8 cellular contexts compared by ENCODE assay signal in the genomic region with DNA sequence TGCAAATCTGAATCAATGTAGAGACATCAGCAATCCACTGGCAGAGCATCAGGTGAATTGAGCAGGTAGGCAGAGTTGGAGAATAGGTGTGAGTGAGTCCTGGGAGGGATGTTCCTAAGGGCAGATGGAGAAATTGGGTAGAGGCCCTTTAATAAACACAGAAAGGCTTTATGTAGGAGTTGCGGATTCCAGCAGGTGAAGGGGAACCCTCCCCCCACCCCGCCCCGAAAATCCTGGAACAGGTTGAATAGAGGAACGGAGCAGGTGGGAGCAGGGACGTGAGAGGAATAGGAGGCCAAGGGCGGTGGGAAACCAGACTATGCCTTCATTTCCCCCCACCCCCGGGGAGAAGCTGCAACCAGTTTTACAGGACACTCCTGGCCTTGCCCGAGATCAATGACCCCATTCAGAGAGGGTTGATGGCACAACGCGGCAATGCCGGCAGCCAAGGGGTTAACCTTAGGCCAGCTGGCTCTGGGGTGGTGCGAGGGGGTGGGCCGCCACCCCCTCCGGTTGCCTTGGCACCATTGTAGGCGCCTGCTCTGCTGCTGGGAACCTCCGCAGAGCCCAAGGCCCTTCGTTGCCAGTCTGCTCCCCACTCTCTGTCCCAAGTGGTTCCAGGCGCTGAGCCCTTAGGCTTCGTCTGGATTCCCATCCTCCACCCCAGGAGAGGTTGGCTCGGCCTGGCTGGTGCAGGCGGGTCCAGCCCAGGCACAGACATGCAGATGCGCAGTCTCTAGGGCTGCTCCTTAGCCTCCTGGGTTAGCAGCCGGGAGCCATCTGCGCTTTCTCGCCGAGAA. TPM values are rescaled to one million over a fixed set of nuclear protein-coding genes. Genes with fewer than 3 reads are reported as not detected.
DNase-seq lines count a peak whose midpoint lies in the region; ATAC-seq and TF ChIP-seq lines count a peak whose summit lies in the region.

No MANE protein-coding gene starts in this region.

- TF ChIP-seq EP300 in transverse colon (IDR thresholded peaks at IDR 0.05; ENCODE audit: low read depth) = no peak

- peaks cover 11% of the 10 kb centered on the region for H3K4me1 Mint-ChIP-seq in activated T-cell treated with anti-CD3 and anti-CD28 coated beads, Interleukin-2, amount 50 U/mL, for 24 hours (ENCODE audit: low read depth)
- peaks cover 8 to 17% of the 10 kb centered on the region in 2 donors for H3K4me1 Mint-ChIP-seq in effector memory CD8-positive, alpha-beta T cell (ENCODE audit: low read depth in 2 of 2)

- H3K9me3 Mint-ChIP-seq in activated T-cell treated with anti-CD3 and anti-CD28 coated beads, Interleukin-2, amount 50 U/mL, for 24 hours = no peaks in the 10 kb centered on the region
- H3K9me3 Mint-ChIP-seq in effector memory CD8-positive, alpha-beta T cell = no peaks in the 10 kb centered on the region

- TF ChIP-seq POLR2A in transverse colon (IDR thresholded peaks at IDR 0.05) = no peak

- TF ChIP-seq CTCF in transverse colon (IDR thresholded peaks at IDR 0.05) = no peak

- H3K27ac ChIP-seq in mesodermal cell (ENCODE audit: low read depth, low read length, severe bottlenecking) (no peak overlapping the region), transverse colon (peak overlapping the region; percentile 33 to 77 (median 63))

- 1 to 2% methylated on average over 11 to 17 of the region's 26 CpGs for WGBS in mesodermal cell (ENCODE audit: insufficient coverage in 2 of 2), 2 experiments
- WGBS in transverse colon (ENCODE audit: low coverage in 1 of 2), 2 donors = 5 to 19% methylated on average over 5 to 26 of the region's 26 CpGs

- H3K36me3 ChIP-seq in mesodermal cell (ENCODE audit: control insufficient read depth, insufficient read depth, low read length) = no peaks in the 10 kb centered on the region
- no peaks in the 10 kb centered on the region for H3K36me3 ChIP-seq in transverse colon

- no peaks in the 10 kb centered on the region for H3K9me3 ChIP-seq in mesodermal cell (ENCODE audit: control insufficient read depth, low read length)
- H3K9me3 ChIP-seq in transverse colon = no peaks in the 10 kb centered on the region

- no peak overlapping the region for H3K27ac Mint-ChIP-seq in activated T-cell treated with anti-CD3 and anti-CD28 coated beads, Interleukin-2, amount 50 U/mL, for 24 hours
- H3K27ac Mint-ChIP-seq in effector memory CD8-positive, alpha-beta T cell = no peak overlapping the region

- peaks cover 6% of the 10 kb centered on the region for H3K4me1 ChIP-seq in mesodermal cell (ENCODE audit: control insufficient read depth, insufficient read depth, low read length, poor library complexity, severe bottlenecking)
- H3K4me1 ChIP-seq in transverse colon = peaks cover 6 to 20% (median 14%) of the 10 kb centered on the region in 4 donors

- ATAC-seq in effector memory CD8-positive, alpha-beta T cell (replicated peaks) = peak; percentile 31

- peak; percentile 52 for DNase-seq in activated T-cell treated with anti-CD3 and anti-CD28 coated beads, Interleukin-2, amount 50 U/mL, for 24 hours
- no peak for DNase-seq in activated T-cell treated with anti-CD3 and anti-CD28 coated beads, Interleukin-2, amount 50 U/mL, for 48 hours
- DNase-seq in NCI-H748 treated with DMSO at 0.1 percent for 48 hours (lab: John Stamatoyannopoulos, UW) (peak; percentile 21), transverse colon (peak; percentile 25), OCI-M1 (lab: John Stamatoyannopoulos, UW) (no peak), posterior vena cava (ENCODE audit: low spot score) (no peak)
- peak in 1 of 3 experiments; percentile 24 for DNase-seq in effector memory CD8-positive, alpha-beta T cell

- no peaks in the 10 kb centered on the region for H3K36me3 Mint-ChIP-seq in activated T-cell treated with anti-CD3 and anti-CD28 coated beads, Interleukin-2, amount 50 U/mL, for 24 hours (ENCODE audit: low read depth)
- H3K36me3 Mint-ChIP-seq in effector memory CD8-positive, alpha-beta T cell (ENCODE audit: insufficient read depth) = peaks cover 2% of the 10 kb centered on the region

- peaks cover 57% of the 10 kb centered on the region for H3K27me3 ChIP-seq in transverse colon

- in situ Hi-C loops in transverse colon (cut with MboI; ENCODE audit: low pct_ligation_motif_present in 1 of 4, low pct_unique_long_range_greater_than_20kb in 1 of 4, low sequenced_read_pairs in 3 of 4) = no loop called here

- peaks cover 30% of the 10 kb centered on the region for H3K27me3 Mint-ChIP-seq in activated T-cell treated with anti-CD3 and anti-CD28 coated beads, Interleukin-2, amount 50 U/mL, for 24 hours
- H3K27me3 Mint-ChIP-seq in effector memory CD8-positive, alpha-beta T cell = peaks cover 28 to 73% of the 10 kb centered on the region in 2 donors

- intact Hi-C loops in transverse colon (cut with DNase I; ENCODE audit: low total_unique reads) (loop anchor here (5.0 kb wide), 1 partner anchor 1690 kb away; no protein-coding TSS in a partner anchor), posterior vena cava (cut with DNase I) (loop anchor here in 1 of 2 donors (10.0 kb wide), 1 partner anchor 1667 kb away; no protein-coding TSS in a partner anchor)

- H3K4me3 ChIP-seq in mesodermal cell (ENCODE audit: extremely low read depth, insufficient read depth, low read length, poor library complexity, severe bottlenecking) = peak overlapping the region; percentile 38
- peak overlapping the region in 3 of 4 donors; percentile 20 to 45 (median 22) for H3K4me3 ChIP-seq in transverse colon

- peak overlapping the region; percentile 12 for H3K4me3 Mint-ChIP-seq in activated T-cell treated with anti-CD3 and anti-CD28 coated beads, Interleukin-2, amount 50 U/mL, for 24 hours
- peak overlapping the region; percentile 45 to 60 for H3K4me3 Mint-ChIP-seq in effector memory CD8-positive, alpha-beta T cell

RNA-seq across cellular contexts. Expression of gene RUNDC3A, which starts 0.8 kb away (rescaled TPM):
- polyA plus RNA-seq in mesodermal cell (2013, experiment 1 of 2) = 3.8 TPM
- 2.3 TPM for polyA plus RNA-seq in mesodermal cell (2013, experiment 2 of 2)
- total RNA-seq in transverse colon (1 to 10 TPM in 2 of 4 donors, under 1 TPM in 1, not detected in 1; 0.48 to 7.6 (median 1.1) TPM), posterior vena cava (under 1 TPM in 1 of 2 donors, not detected in 1; 0.83 TPM)

RNA-seq across cellular contexts. Expression of gene SLC25A39, which starts 17.0 kb away (rescaled TPM):
- polyA plus RNA-seq in mesodermal cell (2013, experiment 1 of 2) = 91.8 TPM
- 80.3 TPM for polyA plus RNA-seq in mesodermal cell (2013, experiment 2 of 2)
- total RNA-seq in transverse colon = 100 to 1,000 TPM; 136 to 154 (median 141) TPM
- total RNA-seq in posterior vena cava = 10 to 100 TPM; 47.0 to 56.9 TPM

RNA-seq across cellular contexts. Expression of gene GRN, which starts 37.5 kb away (rescaled TPM):
- polyA plus RNA-seq in mesodermal cell (2013, experiment 1 of 2) = 226 TPM
- 189 TPM for polyA plus RNA-seq in mesodermal cell (2013, experiment 2 of 2)
- total RNA-seq in transverse colon (1,000 to 10,000 TPM in 1 of 4 donors, 100 to 1,000 TPM in 3; 546 to 1,119 (median 694) TPM), posterior vena cava (100 to 1,000 TPM; 149 to 261 TPM)

RNA-seq across cellular contexts. Expression of gene SLC4A1, which starts 39.7 kb away (rescaled TPM):
- polyA plus RNA-seq in mesodermal cell (2013, experiment 1 of 2) = not detected
- polyA plus RNA-seq in mesodermal cell (2013, experiment 2 of 2) = not detected
- total RNA-seq in transverse colon (not detected), posterior vena cava (1 to 10 TPM; 1.5 to 4.2 TPM)

RNA-seq across cellular contexts. Expression of gene FAM171A2, which starts 56.1 kb away (rescaled TPM):
- 29.0 TPM for polyA plus RNA-seq in mesodermal cell (2013, experiment 1 of 2)
- 23.7 TPM for polyA plus RNA-seq in mesodermal cell (2013, experiment 2 of 2)
- total RNA-seq in transverse colon (1 to 10 TPM in 1 of 4 donors, under 1 TPM in 2, not detected in 1; 0.14 to 7.9 (median 0.95) TPM), posterior vena cava (under 1 TPM; 0.43 to 0.69 TPM)

Comparison
In these comparisons a context has a peak if more than half of its experiments do, and no peak if none do; other contexts are left out.
1. DNase-seq: peak in activated T-cell treated with anti-CD3 and anti-CD28 coated beads, Interleukin-2, amount 50 U/mL, for 24 hours (single experiment), NCI-H748 treated with DMSO at 0.1 percent for 48 hours (single experiment) and transverse colon (single experiment); none in activated T-cell treated with anti-CD3 and anti-CD28 coated beads, Interleukin-2, amount 50 U/mL, for 48 hours (0 of 2), OCI-M1 (single experiment) and posterior vena cava (single experiment).